Comparison of ENCODE assay signal across 3 cellular contexts in genomic region chrX:2445662-2446623, GRCh38.
TF ChIP-seq lines count a peak whose summit lies in the region.

No MANE protein-coding gene starts in this region.

TF ChIP-seq in GM23338, 12 proteins besides CTCF, POLR2A, EP300 and RAD21:
- TF ChIP-seq EZH2phosphoT487 (IDR thresholded peaks at IDR 0.05; ENCODE audit: unreplicated experiment) (no peak), JUNB (IDR thresholded peaks at IDR 0.05; ENCODE audit: unreplicated experiment) (peak; percentile 85), ZNF331 (CRISPR knock-in tag; IDR thresholded peaks at IDR 0.05; ENCODE audit: low read depth) (no peak), POLR2AphosphoS5 (IDR thresholded peaks at IDR 0.05; ENCODE audit: low read depth) (no peak), ZNF462 (CRISPR knock-in tag; IDR thresholded peaks at IDR 0.05) (no peak), CREB1 (CRISPR knock-in tag; IDR thresholded peaks at IDR 0.05; ENCODE audit: low read depth) (no peak), NANOG (IDR thresholded peaks at IDR 0.05; ENCODE audit: borderline replicate concordance) (no peak)

TF ChIP-seq in HEK293, 187 proteins besides CTCF, POLR2A, EP300 and RAD21:
- TF ChIP-seq ZBTB48 (tag by site-specific recombination; IDR thresholded peaks at IDR 0.05) (peak; percentile 82), ZNF350 (tag by site-specific recombination; IDR thresholded peaks at IDR 0.05) (no peak)

TF ChIP-seq in H1, 55 proteins besides CTCF, POLR2A, EP300 and RAD21:
- TF ChIP-seq MAX (IDR thresholded peaks at IDR 0.05) (no peak), SP4 (IDR thresholded peaks at IDR 0.05; ENCODE audit: low read length) (no peak), GTF2F1 (IDR thresholded peaks at IDR 0.05; ENCODE audit: borderline replicate concordance, low read depth, low read length) (no peak)
TF ChIP-seq in H1: peak in this region for 0.
